10 cellular contexts compared by ENCODE assay signal in genomic region chr18:44681611-44682010, GRCh38. TPM values are rescaled to one million over a fixed set of nuclear protein-coding genes. Genes with fewer than 3 reads are reported as not detected.
DNase-seq lines count a peak whose midpoint lies in the region; ATAC-seq, FAIRE-seq and TF ChIP-seq lines count a peak whose summit lies in the region.
"Had no signal": no experiment of that assay in that cellular context is flagged by ENCODE, and none has a peak within 500 bp of the region (broad histone marks: within the 10 kb centered on the region; RNA-seq: fewer than 3 reads in every experiment).

No MANE protein-coding gene starts in this region.

- H3K9me3 ChIP-seq in heart left ventricle (no peaks in the 10 kb centered on the region), GM12878 (replicated peaks; ENCODE audit: control insufficient read depth, insufficient read depth, low read length) (no peaks in the 10 kb centered on the region), vagina (no peaks in the 10 kb centered on the region)

- H3K27ac ChIP-seq in heart left ventricle (peak overlapping the region in 11 of 12 donors; percentile 17 to 98 (median 95)), GM12878 (ENCODE audit: control insufficient read depth, insufficient read depth) (peak overlapping the region; percentile 68; the same call in 1 of the 2 replicates), mesendoderm (ENCODE audit: low read depth, low read length) (no peak overlapping the region), vagina (peak overlapping the region; percentile 96)

- H4K5ac ChIP-seq in mesendoderm (ENCODE audit: low read length): no peak overlapping the region

- FAIRE-seq in GM12878 (lab: Jason Lieb, UNC): no peak

- H2AK5ac ChIP-seq in mesendoderm (ENCODE audit: low read length): no peak overlapping the region

- H4K20me1 ChIP-seq in GM12878 (ENCODE audit: control insufficient read depth, insufficient read depth): no peaks in the 10 kb centered on the region

- CTCF ChIA-PET in GM12878 (lab: Yijun Ruan, JAX): interaction anchor here (0.5 to 3.1 kb wide), 10 partner anchors 12 to 531 kb away, joined by 3 to 21 read pairs (median 5); no protein-coding TSS in a partner anchor

- TF ChIP-seq POLR2A in heart left ventricle (IDR thresholded peaks at IDR 0.05) (no peak), GM12878 (IDR thresholded peaks at IDR 0.05; ENCODE audit: low read depth, low read length) (no peak), vagina (IDR thresholded peaks at IDR 0.05) (no peak)

- no peak overlapping the region for H3K4ac ChIP-seq in mesendoderm (ENCODE audit: low read depth, low read length)

- no peak overlapping the region for H2AFZ ChIP-seq in GM12878 (ENCODE audit: control insufficient read depth, low read depth, low read length)

- DNase-seq in heart left ventricle (no peak), left cardiac atrium (no peak), GM12878 (ENCODE audit: low read depth, low spot score) (no peak), mesendoderm (no peak), vagina (ENCODE audit: extremely low spot score in 2 of 2) (no peak), NCI-H2171 (lab: John Stamatoyannopoulos, UW) (no peak)
- DNase-seq in stimulated activated CD4-positive, alpha-beta T cell treated with anti-CD3 and anti-CD28 coated beads, Interleukin-4, amount 100 ng/mL, for 1 hour: no peak
- DNase-seq: activated T-cell treated with anti-CD3 and anti-CD28 coated beads, Interleukin-2, amount 50 U/mL, for 48 hours; SIG-M5 had no signal

- no peak overlapping the region for H4K8ac ChIP-seq in mesendoderm (ENCODE audit: low read depth, low read length)

- H3K18ac ChIP-seq in mesendoderm (ENCODE audit: low read length): peak overlapping the region; percentile 71

- H2BK120ac ChIP-seq in mesendoderm (ENCODE audit: low read depth, low read length): no peak overlapping the region

- POLR2A ChIA-PET in GM12878 (lab: Charles Lee): interaction anchor here (1.6 kb wide), 1 partner anchor 116 kb away, joined by 5 read pairs; no protein-coding TSS in a partner anchor

- no peaks in the 10 kb centered on the region for H3K36me3 ChIP-seq in heart left ventricle
- no peaks in the 10 kb centered on the region; a peak in 1 of 4 replicates for H3K36me3 ChIP-seq in GM12878 (ENCODE audit: control insufficient read depth in 2 of 2, insufficient read depth in 2 of 2, low read length in 1 of 2)
- no peaks in the 10 kb centered on the region for H3K36me3 ChIP-seq in mesendoderm (ENCODE audit: control insufficient read depth, insufficient read depth, low read length)
- H3K36me3 ChIP-seq in vagina: no peaks in the 10 kb centered on the region

- SMC1A ChIA-PET in GM12878 (lab: Charles Lee; ENCODE audit: uncharacterized antibody, unreplicated experiment): interaction anchor here (0.8 to 3.9 kb wide), 16 partner anchors 9 to 527 kb away, joined by 3 to 37 read pairs (median 6); no protein-coding TSS in a partner anchor

- H3K9ac ChIP-seq in GM12878 (ENCODE audit: control insufficient read depth, insufficient read depth, low read length) (peak overlapping the region; percentile 52), mesendoderm (ENCODE audit: low read length) (peak overlapping the region; percentile 37)

- peak overlapping the region; percentile 1 for H2BK15ac ChIP-seq in mesendoderm (replicated peaks; ENCODE audit: low read depth)

- no peak overlapping the region for H2BK5ac ChIP-seq in mesendoderm (ENCODE audit: low read length)

- intact Hi-C loops in heart left ventricle (cut with DNase I) (loop anchor here in 8 of 10 donors (2.0 to 10.0 kb wide), 14 partner anchors 63 to 703 kb away; no protein-coding TSS in a partner anchor), left cardiac atrium (cut with DNase I) (loop anchor here in 1 of 2 donors (5.0 to 10.0 kb wide), 2 partner anchors 531 to 703 kb away; no protein-coding TSS in a partner anchor), GM12878 (cut with micrococcal nuclease; ENCODE audit: unreplicated experiment) (loop anchor here (1.0 to 5.0 kb wide), 4 partner anchors 17 to 291 kb away; no protein-coding TSS in a partner anchor), vagina (cut with DNase I) (loop anchor here (10.0 kb wide), 1 partner anchor 93 kb away; no protein-coding TSS in a partner anchor)

- no TSS peak for BruUV-seq in GM12878 (replicated peaks; lab: Mats Ljungman, UMichigan)

- H3K56ac ChIP-seq in mesendoderm (ENCODE audit: low read length): peak overlapping the region; percentile 44

- no peak for ATAC-seq in heart left ventricle
- ATAC-seq in left cardiac atrium: no peak
- ATAC-seq in GM12878: no peak
- no peak for ATAC-seq in HG03354 (IDR thresholded peaks at IDR 0.05; ENCODE audit: poor library complexity, severe bottlenecking, unreplicated experiment)

- TF ChIP-seq CTCF in heart left ventricle (IDR thresholded peaks at IDR 0.05) (no peak), GM12878 (IDR thresholded peaks at IDR 0.05 in 2 of 3, conservative IDR thresholded peaks at IDR 0.05 in 1 of 3; ENCODE audit: control insufficient read depth in 2 of 3, extremely low read depth in 1 of 3, insufficient read depth in 1 of 3, low read depth in 3 of 3, low read length in 3 of 3) (no peak), vagina (IDR thresholded peaks at IDR 0.05) (no peak)

- no peak for TF ChIP-seq RAD21 in GM12878 (IDR thresholded peaks at IDR 0.05; ENCODE audit: insufficient read depth, low read depth, low read length)

- H3K4me3 ChIP-seq in heart left ventricle (peak overlapping the region in 10 of 12 donors; percentile 56 to 96 (median 82)), GM12878 (peak overlapping the region; percentile 75), mesendoderm (ENCODE audit: low read length) (no peak overlapping the region), vagina (peak overlapping the region; percentile 67 to 94)

- H3K4me1 ChIP-seq in heart left ventricle: peaks cover 0 to 42% (median 16%) of the 10 kb centered on the region in 12 donors
- H3K4me1 ChIP-seq in GM12878 (ENCODE audit: control insufficient read depth, insufficient read depth, low read length): peaks cover 20% of the 10 kb centered on the region
- peaks cover 22% of the 10 kb centered on the region for H3K4me1 ChIP-seq in mesendoderm (ENCODE audit: control insufficient read depth, low read depth, low read length)
- peaks cover 61% of the 10 kb centered on the region for H3K4me1 ChIP-seq in vagina

- in situ Hi-C loops in GM12878 (cut with MboI): no loop called here

- WGBS in heart left ventricle, 4 donors: 15 to 26% (median 18%) methylated on average over 5 of the region's 5 CpGs
- WGBS in GM12878 (ENCODE audit: insufficient coverage, insufficient replicate concordance, low lambda C conversion rate, missing lambda C conversion rate): 0% methylated on average over 5 of the region's 5 CpGs
- no CpG with 5 or more reads among the region's 5 CpGs for WGBS in mesendoderm (ENCODE audit: extremely low coverage, insufficient coverage, low lambda C conversion rate)

- H3K79me2 ChIP-seq in GM12878 (ENCODE audit: control insufficient read depth, insufficient read depth, low read length) (peaks cover 22% of the 10 kb centered on the region), mesendoderm (ENCODE audit: control insufficient read depth, insufficient read depth, low read length) (peaks cover 11% of the 10 kb centered on the region)

- peak overlapping the region; percentile 94 for H3K4me2 ChIP-seq in GM12878 (ENCODE audit: control insufficient read depth, insufficient read depth)
- peak overlapping the region; percentile 23 for H3K4me2 ChIP-seq in mesendoderm (ENCODE audit: low read length)

- H3K27me3 ChIP-seq in heart left ventricle: peaks cover 0 to 21% (median 0%) of the 10 kb centered on the region in 9 donors
- 0 out of 4 replicates have a peak, but pooled peaks cover 0 to 3% of the 10 kb centered on the region in 2 experiments for H3K27me3 ChIP-seq in GM12878 (replicated peaks in 1 of 2; ENCODE audit: control insufficient read depth in 2 of 2, insufficient read depth in 2 of 2, low read length in 1 of 2)
- H3K27me3 ChIP-seq in mesendoderm (ENCODE audit: insufficient read depth, low read length, poor library complexity): no peaks in the 10 kb centered on the region
- H3K27me3 ChIP-seq in vagina: no peaks in the 10 kb centered on the region

- H3K23ac ChIP-seq in mesendoderm (ENCODE audit: low read length): no peak overlapping the region

- TF ChIP-seq EP300 in GM12878 (IDR thresholded peaks at IDR 0.05; ENCODE audit: borderline replicate concordance in 1 of 2, control insufficient read depth in 1 of 2, low read depth in 2 of 2, low read length in 2 of 2): no peak

- peaks cover 6% of the 10 kb centered on the region for H3K79me1 ChIP-seq in mesendoderm (ENCODE audit: low read length)

- RAD21 ChIA-PET in GM12878 (lab: Charles Lee; ENCODE audit: unreplicated experiment): interaction anchor here (1.5 to 6.0 kb wide), 9 partner anchors 19 to 526 kb away, joined by 3 to 63 read pairs (median 12); no protein-coding TSS in a partner anchor

TF ChIP-seq in GM12878, 131 proteins besides CTCF, POLR2A, EP300 and RAD21:
- TF ChIP-seq FOXK2 (IDR thresholded peaks at IDR 0.05) (no peak), IKZF2 (IDR thresholded peaks at IDR 0.05) (0 out of 4 replicates have a peak, but pooled peaks of 1 of the 2 experiments have one; percentile 11)

RNA-seq across cellular contexts. Expression of gene SETBP1, which starts 0.9 kb away (rescaled TPM):
- total RNA-seq in heart left ventricle (10 to 100 TPM in 2 of 9 donors, 1 to 10 TPM in 7; 3.8 to 10.6 (median 6.1) TPM), left cardiac atrium (10 to 100 TPM in 1 of 2 donors, 1 to 10 TPM in 1; 9.8 to 16.7 TPM), GM12878 (2014; rRNA removed) (13.5 and 13.7 TPM in 2 replicates), GM12878 (2014; rRNA removed; fragmentation: Illumina TruSeq; extraction: Trizol) (11.9 and 12.5 TPM in 2 replicates), GM12878 (2021) (23.7 and 29.7 TPM in 2 replicates), vagina (38.1 TPM)
- polyA plus RNA-seq in heart left ventricle (1 to 10 TPM; 1.2 to 1.4 TPM), GM12878 (2011; rRNA removed) (15.0 and 15.4 TPM in 2 replicates), GM12878 (2014; fragmentation: Illumina TruSeq; extraction: Trizol) (9.7 and 10.3 TPM in 2 replicates), GM12878 (2014; fragmentation: Nextera tagmentation; extraction: Ambion mirVana) (1 to 10 TPM in 1 of 2 experiments, under 1 TPM in 1; 0.99 to 2.6 TPM), GM12878 (2014; rRNA removed) (6.9 and 7.0 TPM in 2 replicates), GM12878 (2016; fragmentation: Nextera tagmentation; extraction: Ambion mirVana) (1 to 10 TPM; 4.0 to 4.3 TPM)
- 124 and 128 TPM in 2 replicates for total RNA-seq in GM12878 (2013; cell fraction: nucleolus; rRNA removed)
- polyA plus RNA-seq in GM12878 (2011; ENCODE audit: low read depth): 1.9 TPM
- 8.8 and 10.3 TPM in 2 replicates for polyA plus RNA-seq in GM12878 (2011; cell fraction: cytosol; rRNA removed)
- 31.0 and 32.9 TPM in 2 replicates for polyA plus RNA-seq in GM12878 (2011; cell fraction: nucleus; rRNA removed)
- polyA plus RNA-seq in GM12878 (2012): 2.0 and 3.2 TPM in 2 replicates
- 41.5 and 46.6 TPM in 2 replicates for polyA minus RNA-seq in GM12878 (2011; rRNA and poly(A)+ RNA removed)
- 9.6 and 12.1 TPM in 2 replicates for polyA minus RNA-seq in GM12878 (2011; cell fraction: cytosol; rRNA and poly(A)+ RNA removed)
- polyA minus RNA-seq in GM12878 (2011; cell fraction: nucleus; rRNA and poly(A)+ RNA removed): 77.5 and 127 TPM in 2 replicates
- 1.9 TPM for polyA plus RNA-seq in mesendoderm (2013, experiment 1 of 2)
- polyA plus RNA-seq in mesendoderm (2013, experiment 2 of 2): 1.9 TPM
